Comparison of ENCODE assay signal across 8 cellular contexts in genomic region chr15:67839929-67840746, GRCh38. TPM values are rescaled to one million over a fixed set of nuclear protein-coding genes. Genes with fewer than 3 reads are reported as not detected.
DNase-seq lines count a peak whose midpoint lies in the region; ATAC-seq and TF ChIP-seq lines count a peak whose summit lies in the region.

RNU6-1 (minus strand) TSS chr15:67840045.

- H3K4me1 ChIP-seq in KMS-11 (ENCODE audit: low read depth, poor library complexity, severe bottlenecking) (peaks cover 28% of the 10 kb centered on the region), Panc1 (ENCODE audit: control insufficient read depth, insufficient read depth, low read length) (peaks cover 74% of the 10 kb centered on the region), muscle layer of duodenum (ENCODE audit: control insufficient read depth in 1 of 2, insufficient read depth in 2 of 2, low read length in 2 of 2) (peaks cover 0 to 12% of the 10 kb centered on the region in 2 donors)

- H3K27me3 Mint-ChIP-seq in activated T-cell treated with anti-CD3 and anti-CD28 coated beads, Interleukin-2, amount 50 U/mL, for 72 hours (ENCODE audit: low read depth) = peaks cover 17% of the 10 kb centered on the region

- peak within 1 kb of the TSS; percentile 92 for H2AFZ ChIP-seq in KMS-11 (ENCODE audit: low read depth)

- H3K4me2 ChIP-seq in KMS-11 = peak within 1 kb of the TSS; percentile 77

- H3K9me3 Mint-ChIP-seq in activated T-cell treated with anti-CD3 and anti-CD28 coated beads, Interleukin-2, amount 50 U/mL, for 72 hours = no peaks in the 10 kb centered on the region

- ATAC-seq in GM21737 (IDR thresholded peaks at IDR 0.05; ENCODE audit: unreplicated experiment) (peak; percentile 78), Panc1 (peak; percentile 84), esophagus mucosa (peak; percentile 91)
- ATAC-seq in activated T-cell treated with anti-CD3 and anti-CD28 coated beads, Interleukin-2, amount 50 U/mL, for 72 hours (replicated peaks in 1 of 2) = peak; percentile 91 to 92

- H3K36me3 ChIP-seq in KMS-11 (ENCODE audit: insufficient read depth) (no peaks in the 10 kb centered on the region), Panc1 (ENCODE audit: control insufficient read depth, insufficient read depth, low read length) (no peaks in the 10 kb centered on the region), muscle layer of duodenum (ENCODE audit: control insufficient read depth in 1 of 2, insufficient read depth in 2 of 2, low read length in 2 of 2) (no peaks in the 10 kb centered on the region)

- intact Hi-C loops in Panc1 (cut with micrococcal nuclease; ENCODE audit: unreplicated experiment) = loop anchor here (5.0 to 10.0 kb wide), 3 partner anchors 318 to 595 kb away; partner anchors contain the start of gene C15orf61

- peak within 1 kb of the TSS; percentile 86 to 99 for H3K4me3 Mint-ChIP-seq in activated T-cell treated with anti-CD3 and anti-CD28 coated beads, Interleukin-2, amount 50 U/mL, for 72 hours

- BruUV-seq in Panc1 (replicated peaks; lab: Mats Ljungman, UMichigan) = no TSS peak

- H3K79me2 ChIP-seq in KMS-11 (ENCODE audit: insufficient read depth, low read depth) = no peaks in the 10 kb centered on the region

- in situ Hi-C loops in Panc1 (cut with HindIII; ENCODE audit: low pct_unique_long_range_greater_than_20kb, low sequenced_read_pairs) = no loop called here

- peak within 1 kb of the TSS; percentile 34 for H3K4me3 ChIP-seq in KMS-11 (IDR thresholded peaks at IDR 0.05; ENCODE audit: insufficient read depth, low read depth, low read length)
- peak within 1 kb of the TSS; percentile 81 to 85 for H3K4me3 ChIP-seq in Panc1 (ENCODE audit: low read depth in 2 of 2, low read length in 2 of 2)
- peak within 1 kb of the TSS; percentile 76 to 89 for H3K4me3 ChIP-seq in muscle layer of duodenum (ENCODE audit: low read depth in 1 of 2, low read length in 2 of 2)

- peaks cover 0 to 3% of the 10 kb centered on the region in 2 donors for H3K36me3 Mint-ChIP-seq in activated T-cell treated with anti-CD3 and anti-CD28 coated beads, Interleukin-2, amount 50 U/mL, for 72 hours (ENCODE audit: insufficient read depth in 2 of 2)

- H3K9me3 ChIP-seq in Panc1 (ENCODE audit: control insufficient read depth, insufficient read depth, low read depth, low read length) (no peaks in the 10 kb centered on the region), muscle layer of duodenum (ENCODE audit: control insufficient read depth in 1 of 2, low read length in 2 of 2) (no peaks in the 10 kb centered on the region)

- TF ChIP-seq CTCF in KMS-11 (conservative IDR thresholded peaks at IDR 0.05; ENCODE audit: low read depth, low read length) = no peak
- no peak for TF ChIP-seq CTCF in Panc1 (IDR thresholded peaks at IDR 0.05)

- H3K4me1 Mint-ChIP-seq in activated T-cell treated with anti-CD3 and anti-CD28 coated beads, Interleukin-2, amount 50 U/mL, for 72 hours (ENCODE audit: low read depth) = peaks cover 34% of the 10 kb centered on the region

- CTCF ChIA-PET in Panc1 (lab: Charles Lee) = interaction anchor here (0.7 kb wide), 1 partner anchor 413 kb away, joined by 7 read pairs; no protein-coding TSS in a partner anchor

- peak within 1 kb of the TSS; percentile 99 for H3K27ac Mint-ChIP-seq in activated T-cell treated with anti-CD3 and anti-CD28 coated beads, Interleukin-2, amount 50 U/mL, for 72 hours

- peak within 1 kb of the TSS; percentile 84 for H3K9ac ChIP-seq in KMS-11

- H4K20me1 ChIP-seq in KMS-11 (ENCODE audit: insufficient read depth) = no peaks in the 10 kb centered on the region

- POLR2A ChIA-PET in Panc1 (lab: Charles Lee) = interaction anchor here (0.7 kb wide), 2 partner anchors 11 to 710 kb away, joined by 4 to 7 read pairs; no protein-coding TSS in a partner anchor

- H3K27ac ChIP-seq in KMS-11 (peak within 1 kb of the TSS; percentile 80), Panc1 (ENCODE audit: low read length) (peak within 1 kb of the TSS; percentile 89), muscle layer of duodenum (ENCODE audit: low read length) (peak within 1 kb of the TSS; percentile 90)

- H3K27me3 ChIP-seq in KMS-11 (ENCODE audit: insufficient read depth, low read depth) = no peaks in the 10 kb centered on the region; the same call in 1 of the 2 replicates
- no peaks in the 10 kb centered on the region for H3K27me3 ChIP-seq in Panc1 (ENCODE audit: control insufficient read depth, insufficient read depth, low read length)
- peaks cover 11% of the 10 kb centered on the region for H3K27me3 ChIP-seq in muscle layer of duodenum (ENCODE audit: low read depth, low read length)

- DNase-seq in DMS53 treated with DMSO at 0.1 percent for 48 hours (lab: John Stamatoyannopoulos, UW; ENCODE audit: unreplicated experiment) (peak; percentile 75), Panc1 (ENCODE audit: low read depth, low spot score) (peak; percentile 88)
- peak; percentile 94 to 96 for DNase-seq in activated T-cell treated with anti-CD3 and anti-CD28 coated beads, Interleukin-2, amount 50 U/mL, for 72 hours
- DNase-seq in stimulated activated CD8-positive, alpha-beta memory T cell treated with anti-CD3 and anti-CD28 coated beads, Interleukin-7, amount 100 ng/mL, for 24 hours (ENCODE audit: low read depth) = peak; percentile 87

RNA-seq across cellular contexts. Expression of gene RNU6-1, which starts in this region (rescaled TPM):
- total RNA-seq in Panc1 (2021; ENCODE audit: unreplicated experiment) (not detected), esophagus mucosa (not detected)
- polyA plus RNA-seq in Panc1 (2012; ENCODE audit: insufficient read length) = not detected
- total RNA-seq in activated T-cell treated with anti-CD3 and anti-CD28 coated beads, Interleukin-2, amount 50 U/mL, for 72 hours = not detected

Comparison
In these comparisons a context has a peak if more than half of its experiments do, and no peak if none do; other contexts are left out.
1. Peak in every context shown above with its lines: DNase-seq, ATAC-seq, H3K4me3 ChIP-seq and H3K27ac ChIP-seq.
2. Peak in DNase-seq, ATAC-seq, H3K4me3 ChIP-seq and H3K27ac ChIP-seq in Panc1; RNA of the gene not detected or under 1 TPM.
3. Peak in DNase-seq and ATAC-seq in activated T-cell treated with anti-CD3 and anti-CD28 coated beads, Interleukin-2, amount 50 U/mL, for 72 hours; RNA of the gene not detected or under 1 TPM.
4. Peak in ATAC-seq in esophagus mucosa; RNA of the gene not detected or under 1 TPM.